Comparison of ENCODE assay signal across 14 cellular contexts in the genomic region with DNA sequence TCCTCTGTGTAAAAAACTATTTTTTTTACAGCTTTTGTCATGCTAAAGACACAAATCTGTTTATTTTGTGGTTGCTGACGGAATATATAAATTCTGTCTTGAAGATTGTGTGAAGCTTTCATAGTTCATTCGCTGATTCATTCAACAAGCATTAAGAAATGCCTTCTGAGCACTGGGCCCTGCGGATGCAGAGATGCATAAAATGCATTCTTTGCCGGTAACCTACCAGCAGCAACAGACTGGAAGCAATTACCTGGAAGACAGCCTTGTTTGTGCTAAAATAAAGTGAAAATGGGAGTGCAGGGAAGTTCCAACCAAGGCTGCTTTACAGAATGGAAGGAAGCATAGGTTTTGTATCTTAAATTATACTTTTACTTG.
DNase-seq lines count a peak whose midpoint lies in the region; ATAC-seq and TF ChIP-seq lines count a peak whose summit lies in the region.
"Had no signal": no experiment of that assay in that cellular context is flagged by ENCODE, and none has a peak within 500 bp of the region (broad histone marks: within the 10 kb centered on the region; RNA-seq: fewer than 3 reads in every experiment).

No MANE protein-coding gene starts in this region.

- H3K9me3 ChIP-seq in neuronal stem cell (replicated peaks in 1 of 2; ENCODE audit: control insufficient read depth in 2 of 2, insufficient read depth in 1 of 2, low read depth in 1 of 2, low read length in 2 of 2), result no peaks in the 10 kb centered on the region

- no CpG with 5 or more reads among the region's 4 CpGs for WGBS in neuronal stem cell (ENCODE audit: extremely low coverage in 2 of 2, insufficient read length in 2 of 2, insufficient replicate concordance in 1 of 2), 2 donors

- TF ChIP-seq CTCF in epithelial cell of proximal tubule (conservative IDR thresholded peaks at IDR 0.05; ENCODE audit: low read depth, low read length) (no peak), progenitor cell of endocrine pancreas (IDR thresholded peaks at IDR 0.05; ENCODE audit: unreplicated experiment) (no peak), glutamatergic neuron (IDR thresholded peaks at IDR 0.05; ENCODE audit: partially characterized antibody, unreplicated experiment) (no peak)

- H3K4me1 ChIP-seq in neuronal stem cell (ENCODE audit: control insufficient read depth in 2 of 2, insufficient read depth in 1 of 2, low read depth in 1 of 2, low read length in 2 of 2), result no peaks in the 10 kb centered on the region
- H3K4me1 ChIP-seq: parathyroid adenoma had no signal

- H3K79me1 ChIP-seq in neuronal stem cell (ENCODE audit: low read depth, low read length), result no peaks in the 10 kb centered on the region

- H3K14ac ChIP-seq in neuronal stem cell (ENCODE audit: low read length), result no peak overlapping the region

- H2BK120ac ChIP-seq in neuronal stem cell (ENCODE audit: low read depth, low read length), result no peak overlapping the region

- H2BK12ac ChIP-seq in neuronal stem cell (ENCODE audit: low read length), result no peak overlapping the region

- no peaks in the 10 kb centered on the region for H3K27me3 ChIP-seq in neuronal stem cell (ENCODE audit: control insufficient read depth in 3 of 3, insufficient read depth in 3 of 3, low read depth in 1 of 3, low read length in 3 of 3)

- H4K8ac ChIP-seq in neuronal stem cell (ENCODE audit: low read depth, low read length), result no peak overlapping the region

- DNase-seq in EH (ENCODE audit: low read depth), result peak; percentile 93
- DNase-seq in NCI-H460 (ENCODE audit: extremely low read depth, low read depth), result peak; percentile 11
- DNase-seq in epithelial cell of proximal tubule (ENCODE audit: low read depth), result peak; percentile 88
- no peak for DNase-seq in progenitor cell of endocrine pancreas (ENCODE audit: low spot score, unreplicated experiment)
- no peak for DNase-seq in neuronal stem cell (ENCODE audit: low spot score)
- DNase-seq in stimulated activated naive CD4-positive, alpha-beta T cell treated with Interleukin-2 at 50 U/mL for 16 hours (lab: John Stamatoyannopoulos, UW), result no peak
- DNase-seq in glutamatergic neuron, result no peak
- DNase-seq: hippocampal formation; NCI-H510A treated with DMSO at 0.1 percent for 48 hours; stimulated activated CD4-positive, alpha-beta T cell treated with anti-CD3 and anti-CD28 coated beads, Interleukin-2, amount 100 ng/mL, for 24 hours had no signal

- H3K27me3 Mint-ChIP-seq in progenitor cell of endocrine pancreas (no peaks in the 10 kb centered on the region), glutamatergic neuron (ENCODE audit: unreplicated experiment) (no peaks in the 10 kb centered on the region)

- H3K36me3 Mint-ChIP-seq in progenitor cell of endocrine pancreas (ENCODE audit: insufficient read depth), result no peaks in the 10 kb centered on the region
- H3K36me3 Mint-ChIP-seq in glutamatergic neuron (ENCODE audit: unreplicated experiment), result no peaks in the 10 kb centered on the region
- H3K36me3 Mint-ChIP-seq: activated naive CD4-positive, alpha-beta T cell treated with anti-CD3 and anti-CD28 coated beads, Interleukin-2, amount 50 U/mL, for 72 hours; memory B cell had no signal

- H3K4me1 Mint-ChIP-seq in progenitor cell of endocrine pancreas (ENCODE audit: low read depth), result no peaks in the 10 kb centered on the region
- peaks cover 15% of the 10 kb centered on the region for H3K4me1 Mint-ChIP-seq in glutamatergic neuron (ENCODE audit: low read depth, unreplicated experiment)

- H3K27ac Mint-ChIP-seq in progenitor cell of endocrine pancreas (peak overlapping the region; percentile 58), glutamatergic neuron (ENCODE audit: unreplicated experiment) (no peak overlapping the region)
- H3K27ac Mint-ChIP-seq: activated naive CD4-positive, alpha-beta T cell treated with anti-CD3 and anti-CD28 coated beads, Interleukin-2, amount 50 U/mL, for 72 hours; memory B cell had no signal

- no peaks in the 10 kb centered on the region for H3K9me3 Mint-ChIP-seq in progenitor cell of endocrine pancreas (ENCODE audit: low read depth)
- no peaks in the 10 kb centered on the region for H3K9me3 Mint-ChIP-seq in glutamatergic neuron (ENCODE audit: unreplicated experiment)
- H3K9me3 Mint-ChIP-seq: activated naive CD4-positive, alpha-beta T cell treated with anti-CD3 and anti-CD28 coated beads, Interleukin-2, amount 50 U/mL, for 72 hours; memory B cell had no signal

- H3K9ac ChIP-seq in neuronal stem cell (ENCODE audit: low read depth, low read length, poor library complexity), result no peak overlapping the region
- H3K9ac ChIP-seq: parathyroid adenoma had no signal

- H3K4me2 ChIP-seq in neuronal stem cell (ENCODE audit: insufficient read depth, low read length, poor library complexity, severe bottlenecking), result no peak overlapping the region

- H4K91ac ChIP-seq in neuronal stem cell (ENCODE audit: low read depth, low read length, poor library complexity), result no peak overlapping the region

- no peak overlapping the region for H3K4me3 Mint-ChIP-seq in progenitor cell of endocrine pancreas (ENCODE audit: low read depth)
- H3K4me3 Mint-ChIP-seq in glutamatergic neuron (ENCODE audit: unreplicated experiment), result no peak overlapping the region
- H3K4me3 Mint-ChIP-seq: memory B cell had no signal

- no peak overlapping the region for H2BK15ac ChIP-seq in neuronal stem cell (ENCODE audit: low read length)

- H2BK5ac ChIP-seq in neuronal stem cell (ENCODE audit: low read length), result no peak overlapping the region

- H3K36me3 ChIP-seq in neuronal stem cell (replicated peaks in 1 of 2; ENCODE audit: control insufficient read depth in 2 of 2, insufficient read depth in 2 of 2, low read length in 2 of 2), result no peaks in the 10 kb centered on the region

- H2AFZ ChIP-seq in neuronal stem cell (ENCODE audit: low read length), result no peak overlapping the region
- H2AFZ ChIP-seq: parathyroid adenoma had no signal

- H3K27ac ChIP-seq in neuronal stem cell (replicated peaks; ENCODE audit: low read length), result no peak overlapping the region
- H3K27ac ChIP-seq: parathyroid adenoma had no signal

- no peak for ATAC-seq in HG02588 (IDR thresholded peaks at IDR 0.05; ENCODE audit: unreplicated experiment)
- ATAC-seq: activated naive CD4-positive, alpha-beta T cell treated with anti-CD3 and anti-CD28 coated beads, Interleukin-2, amount 50 U/mL, for 72 hours had no signal

- H3K23ac ChIP-seq in neuronal stem cell (ENCODE audit: low read depth, low read length, poor library complexity), result no peak overlapping the region

- no peak overlapping the region for H3K4ac ChIP-seq in neuronal stem cell (ENCODE audit: low read length)

- no peak overlapping the region for H2AK5ac ChIP-seq in neuronal stem cell (ENCODE audit: low read depth, low read length)

- H3K4me3 ChIP-seq in epithelial cell of proximal tubule (ENCODE audit: low read depth, low read length), result no peak overlapping the region
- H3K4me3 ChIP-seq in neuronal stem cell (ENCODE audit: low read length in 2 of 2), result no peak overlapping the region

- H3K18ac ChIP-seq in neuronal stem cell (ENCODE audit: low read length), result no peak overlapping the region

Comparison
In these comparisons a context has a peak if more than half of its experiments do, and no peak if none do; other contexts are left out.
1. DNase-seq: peak in EH (single experiment), NCI-H460 (single experiment) and epithelial cell of proximal tubule (single experiment); none in progenitor cell of endocrine pancreas (single experiment), neuronal stem cell (single experiment), stimulated activated naive CD4-positive, alpha-beta T cell treated with Interleukin-2 at 50 U/mL for 16 hours (single experiment) and glutamatergic neuron (single experiment).